Comparison of ENCODE assay signal across 11 cellular contexts in the genomic region with DNA sequence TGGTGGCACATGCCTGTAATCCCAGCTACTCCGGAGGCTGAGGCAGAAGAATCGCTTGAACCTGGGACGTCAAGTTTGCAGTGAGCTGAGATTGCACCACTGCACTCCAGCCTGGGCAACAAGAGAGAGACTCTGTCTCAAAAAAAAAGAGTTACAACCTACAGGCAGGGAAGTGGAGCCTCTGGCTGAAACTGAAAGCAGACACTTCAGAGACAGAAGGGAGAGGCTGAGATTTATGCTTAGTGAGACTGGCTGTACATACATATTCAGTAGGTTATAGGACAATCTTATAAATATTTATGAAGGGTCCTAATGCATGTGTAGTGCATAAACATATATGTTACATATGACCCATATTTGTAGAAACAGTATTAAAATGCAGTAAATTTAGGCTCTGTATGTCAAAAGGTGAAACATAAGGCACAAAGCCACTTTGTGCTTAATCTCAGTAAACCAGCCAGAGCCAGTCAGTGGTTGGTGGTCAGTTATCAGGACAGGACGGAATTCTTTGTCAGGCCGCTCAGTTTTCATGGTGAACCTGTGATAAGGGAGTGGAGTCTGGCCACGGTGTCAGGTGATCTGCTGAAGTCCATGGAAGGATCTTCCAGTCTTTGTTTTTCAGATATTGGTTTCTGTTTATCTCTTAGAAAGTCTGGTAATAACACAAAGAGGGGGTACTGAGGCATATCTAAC. TPM values are rescaled to one million over a fixed set of nuclear protein-coding genes. Genes with fewer than 3 reads are reported as not detected.
A peak's percentile ranks its signal among the peaks of the same experiment; 100 is the strongest.
DNase-seq lines count a peak whose midpoint lies in the region; ATAC-seq, FAIRE-seq and TF ChIP-seq lines count a peak whose summit lies in the region.
"Had no signal": no experiment of that assay in that cellular context is flagged by ENCODE, and none has a peak within 500 bp of the region (broad histone marks: within the 10 kb centered on the region; RNA-seq: fewer than 3 reads in every experiment).

No MANE protein-coding gene starts in this region.

- H3K4me1 ChIP-seq in suprapubic skin, result no peaks in the 10 kb centered on the region
- no peaks in the 10 kb centered on the region for H3K4me1 ChIP-seq in gastroesophageal sphincter

- ATAC-seq in GM21360 (IDR thresholded peaks at IDR 0.05; ENCODE audit: unreplicated experiment), result peak; percentile 66
- ATAC-seq in HG03432 (IDR thresholded peaks at IDR 0.05; ENCODE audit: unreplicated experiment), result peak; percentile 91
- peak; percentile 35 for ATAC-seq in esophagus mucosa
- no peak for ATAC-seq in gastroesophageal sphincter

- H3K36me3 ChIP-seq in suprapubic skin (no peaks in the 10 kb centered on the region), gastroesophageal sphincter (no peaks in the 10 kb centered on the region)

- TF ChIP-seq POLR2A in suprapubic skin (IDR thresholded peaks at IDR 0.05), result no peak
- TF ChIP-seq POLR2A in gastroesophageal sphincter (IDR thresholded peaks at IDR 0.05), result no peak

- no peak for DNase-seq in GM18507 (ENCODE audit: extremely low spot score, insufficient read length, low read depth)
- DNase-seq in central memory CD4-positive, alpha-beta T cell, result no peak
- DNase-seq in suprapubic skin (ENCODE audit: low spot score in 2 of 2), result no peak
- DNase-seq in retina, result no peak
- DNase-seq: activated CD8-positive, alpha-beta memory T cell treated with anti-CD3 and anti-CD28 coated beads, Interleukin-2, amount 50 U/mL, for 48 hours; nephron progenitor cell had no signal

- TF ChIP-seq EP300 in suprapubic skin (IDR thresholded peaks at IDR 0.05) (no peak), gastroesophageal sphincter (IDR thresholded peaks at IDR 0.05) (no peak)

- no peak overlapping the region for H3K4me3 ChIP-seq in suprapubic skin
- H3K4me3 ChIP-seq in gastroesophageal sphincter, result no peak overlapping the region

- H3K27me3 ChIP-seq in suprapubic skin, result no peaks in the 10 kb centered on the region
- peaks cover 3% of the 10 kb centered on the region for H3K27me3 ChIP-seq in gastroesophageal sphincter

- H3K9me3 ChIP-seq in suprapubic skin (no peaks in the 10 kb centered on the region), gastroesophageal sphincter (no peaks in the 10 kb centered on the region)

- WGBS in suprapubic skin, result 65% methylated on average over 6 of the region's 6 CpGs
- WGBS in gastroesophageal sphincter (ENCODE audit: low coverage in 1 of 2), 2 donors, result 63 to 82% methylated on average over 3 to 4 of the region's 6 CpGs

- H3K27ac ChIP-seq in suprapubic skin, result no peak overlapping the region
- no peak overlapping the region for H3K27ac ChIP-seq in gastroesophageal sphincter

- TF ChIP-seq CTCF in suprapubic skin (IDR thresholded peaks at IDR 0.05), result no peak
- TF ChIP-seq CTCF in gastroesophageal sphincter (IDR thresholded peaks at IDR 0.05), result no peak

- peak; percentile 86 for FAIRE-seq in GM18507 (lab: Jason Lieb, UNC)

RNA-seq across cellular contexts. Expression of a gene that starts 13.7 kb away (rescaled TPM):
- total RNA-seq in esophagus mucosa (0.48 TPM), suprapubic skin (1 to 10 TPM in 3 of 4 donors, not detected in 1; 1.2 to 2.8 (median 1.2) TPM), gastroesophageal sphincter (1 to 10 TPM; 3.5 to 6.8 (median 5.0) TPM)
- total RNA-seq: fibroblast of lung had no signal

RNA-seq across cellular contexts. Expression of a gene that starts 42.9 kb away (rescaled TPM):
- total RNA-seq in esophagus mucosa (0.12 TPM), suprapubic skin (not detected), gastroesophageal sphincter (not detected)
- total RNA-seq: fibroblast of lung had no signal

RNA-seq across cellular contexts. Expression of a gene that starts 50.6 kb away (rescaled TPM):
- total RNA-seq in esophagus mucosa, result not detected
- not detected for total RNA-seq in suprapubic skin
- not detected for total RNA-seq in gastroesophageal sphincter
- total RNA-seq: fibroblast of lung had no signal
